ENCODE assay signal across 9 cellular contexts in the genomic region with DNA sequence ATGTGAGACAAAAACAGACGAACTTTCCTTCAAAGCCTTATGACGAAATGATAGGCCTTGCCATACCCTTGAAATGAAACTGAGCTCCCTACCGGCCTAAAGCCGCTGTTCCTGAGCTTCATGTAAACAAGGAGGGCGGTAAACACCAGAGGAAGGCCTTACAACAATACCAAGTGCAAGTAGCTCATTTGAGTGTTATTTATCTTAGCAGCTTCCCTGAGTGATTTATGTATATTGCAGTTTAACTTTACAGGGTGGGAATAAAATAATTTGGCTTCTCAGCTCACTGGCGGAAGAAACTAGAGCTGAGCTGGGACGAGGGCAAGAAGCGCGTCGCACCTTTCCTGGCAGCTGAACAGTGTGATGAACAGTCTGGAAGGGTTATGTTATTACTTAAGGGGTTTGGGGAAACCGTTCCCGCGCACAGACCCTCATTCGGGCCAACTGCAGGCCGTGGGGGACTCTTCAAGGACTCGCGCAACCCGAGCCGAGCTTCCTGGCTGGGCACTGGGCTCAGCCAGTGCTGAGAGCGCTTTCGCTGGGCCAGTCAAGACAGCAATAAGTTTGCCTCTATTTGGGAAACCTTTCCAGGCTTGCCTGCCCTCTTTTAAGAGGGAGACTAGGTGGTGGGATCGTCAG.
DNase-seq lines count a peak whose midpoint lies in the region; ATAC-seq, FAIRE-seq and TF ChIP-seq lines count a peak whose summit lies in the region.
"Had no signal": no experiment of that assay in that cellular context is flagged by ENCODE, and none has a peak within 500 bp of the region (broad histone marks: within the 10 kb centered on the region; RNA-seq: fewer than 3 reads in every experiment).

No MANE protein-coding gene starts in this region.

- no peak for TF ChIP-seq EP300 in GM12878 (IDR thresholded peaks at IDR 0.05; ENCODE audit: borderline replicate concordance in 1 of 2, control insufficient read depth in 1 of 2, low read depth in 2 of 2, low read length in 2 of 2)
- no peak for TF ChIP-seq EP300 in upper lobe of left lung (IDR thresholded peaks at IDR 0.05)

- ATAC-seq in GM12878 (no peak), upper lobe of left lung (ENCODE audit: low FRiP score in 2 of 2) (no peak), GM18517 (IDR thresholded peaks at IDR 0.05; ENCODE audit: unreplicated experiment) (no peak), HG03139 (IDR thresholded peaks at IDR 0.05; ENCODE audit: unreplicated experiment) (no peak)

- H3K4me2 ChIP-seq in GM12878 (ENCODE audit: control insufficient read depth, insufficient read depth): peak overlapping the region; percentile 97

- no peak for TF ChIP-seq CTCF in GM12878 (IDR thresholded peaks at IDR 0.05 in 2 of 3, conservative IDR thresholded peaks at IDR 0.05 in 1 of 3; ENCODE audit: control insufficient read depth in 2 of 3, extremely low read depth in 1 of 3, insufficient read depth in 1 of 3, low read depth in 3 of 3, low read length in 3 of 3)
- TF ChIP-seq CTCF in lower leg skin (IDR thresholded peaks at IDR 0.05): no peak
- no peak for TF ChIP-seq CTCF in upper lobe of left lung (IDR thresholded peaks at IDR 0.05)

- peak overlapping the region; percentile 48 for H3K9ac ChIP-seq in GM12878 (ENCODE audit: control insufficient read depth, insufficient read depth, low read length)

- H3K4me1 ChIP-seq in GM12878 (ENCODE audit: control insufficient read depth, insufficient read depth, low read length): peaks cover 48% of the 10 kb centered on the region
- H3K4me1 ChIP-seq in upper lobe of left lung: peaks cover 37 to 59% (median 53%) of the 10 kb centered on the region in 4 donors

- POLR2A ChIA-PET in GM12878 (lab: Charles Lee): interaction anchor here (1.4 kb wide), 1 partner anchor 130 kb away, joined by 6 read pairs; a partner anchor contains a TSS

- CTCF ChIA-PET in GM12878 (lab: Yijun Ruan, JAX): interaction anchor here (1.0 to 1.3 kb wide), 3 partner anchors 19 to 129 kb away, joined by 3 to 4 read pairs (median 4); a partner anchor contains a TSS

- in situ Hi-C loops in GM12878 (cut with MboI): no loop called here

- H3K36me3 ChIP-seq in GM12878 (ENCODE audit: control insufficient read depth in 2 of 2, insufficient read depth in 2 of 2, low read length in 1 of 2) (no peaks in the 10 kb centered on the region), upper lobe of left lung (peaks cover 0 to 2% (median 0%) of the 10 kb centered on the region in 4 donors)

- H3K9me3 ChIP-seq in GM12878 (replicated peaks; ENCODE audit: control insufficient read depth, insufficient read depth, low read length) (peaks cover 2% of the 10 kb centered on the region; the same call in 1 of the 3 replicates), upper lobe of left lung (no peaks in the 10 kb centered on the region)

- WGBS in GM12878 (ENCODE audit: insufficient coverage, insufficient replicate concordance, low lambda C conversion rate, missing lambda C conversion rate): 40% methylated on average over 22 of the region's 22 CpGs
- 58 to 61% methylated on average over 22 of the region's 22 CpGs for WGBS in lower leg skin, 2 donors
- 52 to 56% methylated on average over 22 of the region's 22 CpGs for WGBS in upper lobe of left lung, 2 donors

- H3K27me3 ChIP-seq in GM12878 (replicated peaks in 1 of 2; ENCODE audit: control insufficient read depth in 2 of 2, insufficient read depth in 2 of 2, low read length in 1 of 2): peaks cover 11 to 14% of the 10 kb centered on the region in 2 experiments
- peaks cover 0 to 17% (median 6%) of the 10 kb centered on the region in 4 donors for H3K27me3 ChIP-seq in upper lobe of left lung

- no peaks in the 10 kb centered on the region for H4K20me1 ChIP-seq in GM12878 (ENCODE audit: control insufficient read depth, insufficient read depth)

- H3K27ac ChIP-seq in GM12878 (ENCODE audit: control insufficient read depth, insufficient read depth): no peak overlapping the region
- peak overlapping the region; percentile 98 to 100 (median 100) for H3K27ac ChIP-seq in upper lobe of left lung

- RAD21 ChIA-PET in GM12878 (lab: Charles Lee; ENCODE audit: unreplicated experiment): interaction anchor here (0.9 to 1.3 kb wide), 2 partner anchors 41 to 674 kb away, joined by 3 to 4 read pairs; no protein-coding TSS in a partner anchor

- no TSS peak for BruUV-seq in GM12878 (replicated peaks; lab: Mats Ljungman, UMichigan)

- FAIRE-seq in GM12878 (lab: Jason Lieb, UNC): no peak
- FAIRE-seq: endometrium had no signal

- SMC1A ChIA-PET in GM12878 (lab: Charles Lee; ENCODE audit: uncharacterized antibody, unreplicated experiment): interaction anchor here (0.6 to 3.4 kb wide), 5 partner anchors 35 to 148 kb away, joined by 3 to 14 read pairs (median 3); no protein-coding TSS in a partner anchor

- H3K79me2 ChIP-seq in GM12878 (ENCODE audit: control insufficient read depth, insufficient read depth, low read length): no peaks in the 10 kb centered on the region

- DNase-seq in SKM-1 treated with dmso at 0.1 percent for 144 hours (lab: John Stamatoyannopoulos, UW; ENCODE audit: unreplicated experiment) (peak; percentile 39), SKM-1 (lab: John Stamatoyannopoulos, UW; ENCODE audit: unreplicated experiment) (no peak), NCI-H2107 (lab: John Stamatoyannopoulos, UW) (peak; percentile 23), GM12878 (ENCODE audit: low read depth, low spot score) (no peak), lower leg skin (ENCODE audit: low spot score in 2 of 2) (no peak), upper lobe of left lung (peak in 1 of 2 donors; percentile 47)

- H2AFZ ChIP-seq in GM12878 (ENCODE audit: control insufficient read depth, low read depth, low read length): peak overlapping the region; percentile 79

- H3K4me3 ChIP-seq in GM12878 (peak overlapping the region; percentile 78; the same call in 1 of the 2 replicates), lower leg skin (ENCODE audit: low read depth, poor library complexity, severe bottlenecking) (peak overlapping the region; percentile 95), upper lobe of left lung (peak overlapping the region in 3 of 4 donors; percentile 88 to 99 (median 92))

- TF ChIP-seq POLR2A in GM12878 (IDR thresholded peaks at IDR 0.05; ENCODE audit: low read depth, low read length) (no peak), lower leg skin (IDR thresholded peaks at IDR 0.05) (no peak), upper lobe of left lung (IDR thresholded peaks at IDR 0.05) (no peak)

- intact Hi-C loops in GM12878 (cut with micrococcal nuclease; ENCODE audit: unreplicated experiment): loop anchor here (5.0 kb wide), 2 partner anchors 241 to 786 kb away; no protein-coding TSS in a partner anchor
- intact Hi-C loops in lower leg skin (cut with DNase I; ENCODE audit: low total_unique reads): loop anchor here (5.0 to 10.0 kb wide), 2 partner anchors 44 to 132 kb away; a partner anchor contains a TSS

- TF ChIP-seq RAD21 in GM12878 (IDR thresholded peaks at IDR 0.05; ENCODE audit: insufficient read depth, low read depth, low read length): no peak

TF ChIP-seq in GM12878, 131 proteins besides CTCF, POLR2A, EP300 and RAD21:
- TF ChIP-seq STAT3 (IDR thresholded peaks at IDR 0.05; ENCODE audit: low read depth, low read length): no peak
- TF ChIP-seq TAF1 (IDR thresholded peaks at IDR 0.05; ENCODE audit: borderline replicate concordance, low read depth, low read length): no peak
- no peak for TF ChIP-seq JUNB (IDR thresholded peaks at IDR 0.05)
- TF ChIP-seq, protein P1, sequence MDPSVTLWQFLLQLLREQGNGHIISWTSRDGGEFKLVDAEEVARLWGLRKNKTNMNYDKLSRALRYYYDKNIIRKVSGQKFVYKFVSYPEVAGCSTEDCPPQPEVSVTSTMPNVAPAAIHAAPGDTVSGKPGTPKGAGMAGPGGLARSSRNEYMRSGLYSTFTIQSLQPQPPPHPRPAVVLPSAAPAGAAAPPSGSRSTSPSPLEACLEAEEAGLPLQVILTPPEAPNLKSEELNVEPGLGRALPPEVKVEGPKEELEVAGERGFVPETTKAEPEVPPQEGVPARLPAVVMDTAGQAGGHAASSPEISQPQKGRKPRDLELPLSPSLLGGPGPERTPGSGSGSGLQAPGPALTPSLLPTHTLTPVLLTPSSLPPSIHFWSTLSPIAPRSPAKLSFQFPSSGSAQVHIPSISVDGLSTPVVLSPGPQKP (IDR thresholded peaks at IDR 0.05; ENCODE audit: low read depth, low read length): no peak
- TF ChIP-seq ZNF217 (IDR thresholded peaks at IDR 0.05): no peak
- no peak for TF ChIP-seq ZNF622 (IDR thresholded peaks at IDR 0.05)

Comparison
In these comparisons a context has a peak if more than half of its experiments do, and no peak if none do; other contexts are left out.
1. DNase-seq: peak in SKM-1 treated with dmso at 0.1 percent for 144 hours (single experiment) and NCI-H2107 (single experiment); none in SKM-1 (single experiment), GM12878 (single experiment) and lower leg skin (0 of 2).
2. Peak in every context shown above with its lines, with median percentiles within 50 percentile points of each other: H3K4me3 ChIP-seq.